In genomic region chr2:190343500-190344274, GRCh38 we compare ENCODE assay signal across 8 cellular contexts. TPM values are rescaled to one million over a fixed set of nuclear protein-coding genes. Genes with fewer than 3 reads are reported as not detected.
DNase-seq lines count a peak whose midpoint lies in the region; ATAC-seq and TF ChIP-seq lines count a peak whose summit lies in the region.

INPP1 (plus strand) TSS chr2:190343589; CDS start chr2:190360103, 16,514 bp downstream.

- H3K4me3 Mint-ChIP-seq in Caco-2 (ENCODE audit: unreplicated experiment), result peak within 1 kb of the TSS; percentile 95
- peak within 1 kb of the TSS; percentile 89 for H3K4me3 Mint-ChIP-seq in nephron progenitor cell
- peak within 1 kb of the TSS; percentile 94 for H3K4me3 Mint-ChIP-seq in type B pancreatic cell

- no peak for TF ChIP-seq CTCF in Caco-2 (IDR thresholded peaks at IDR 0.05; ENCODE audit: insufficient read depth in 1 of 2, low read depth in 1 of 2, low read length in 1 of 2, severe bottlenecking in 1 of 2, unreplicated experiment in 1 of 2)
- no peak for TF ChIP-seq CTCF in foreskin fibroblast (IDR thresholded peaks at IDR 0.05; ENCODE audit: low read depth, low read length)
- TF ChIP-seq CTCF in nephron progenitor cell (IDR thresholded peaks at IDR 0.05), result no peak
- TF ChIP-seq CTCF in type B pancreatic cell (conservative IDR thresholded peaks at IDR 0.05), result no peak

- no peaks in the 10 kb centered on the region for H3K4me1 ChIP-seq in Caco-2

- H3K36me3 Mint-ChIP-seq in Caco-2 (ENCODE audit: insufficient read depth, unreplicated experiment) (peaks cover 11% of the 10 kb centered on the region), nephron progenitor cell (ENCODE audit: low read depth) (no peaks in the 10 kb centered on the region), type B pancreatic cell (peaks cover 4% of the 10 kb centered on the region)

- no peaks in the 10 kb centered on the region for H3K9me3 ChIP-seq in Caco-2

- H3K4me1 Mint-ChIP-seq in Caco-2 (ENCODE audit: low read depth, unreplicated experiment), result no peaks in the 10 kb centered on the region
- peaks cover 9% of the 10 kb centered on the region for H3K4me1 Mint-ChIP-seq in nephron progenitor cell
- peaks cover 10% of the 10 kb centered on the region for H3K4me1 Mint-ChIP-seq in type B pancreatic cell (ENCODE audit: unreplicated experiment)

- H3K27me3 Mint-ChIP-seq in Caco-2 (ENCODE audit: insufficient read depth, unreplicated experiment) (no peaks in the 10 kb centered on the region), nephron progenitor cell (ENCODE audit: low read depth, poor library complexity) (peaks cover 22% of the 10 kb centered on the region), type B pancreatic cell (no peaks in the 10 kb centered on the region)

- H3K36me3 ChIP-seq in Caco-2 (ENCODE audit: control insufficient read depth, insufficient read depth, low read length), result no peaks in the 10 kb centered on the region

- ATAC-seq in GM19372 (IDR thresholded peaks at IDR 0.05; ENCODE audit: low read depth, unreplicated experiment) (peak; percentile 46), HG03439 (IDR thresholded peaks at IDR 0.05; ENCODE audit: unreplicated experiment) (peak; percentile 55)

- no peaks in the 10 kb centered on the region for H3K27me3 ChIP-seq in Caco-2 (replicated peaks; ENCODE audit: control insufficient read depth, insufficient read depth, low read length)

- H3K4me3 ChIP-seq in Caco-2 (ENCODE audit: low read depth, low read length), result peak within 1 kb of the TSS; percentile 76
- H3K4me3 ChIP-seq in foreskin fibroblast (ENCODE audit: low read depth in 1 of 2, low read length in 2 of 2), result peak within 1 kb of the TSS; percentile 65 to 81

- POLR2A ChIA-PET in Caco-2 (lab: Charles Lee), result interaction anchor here (0.5 to 1.2 kb wide), 2 partner anchors 24 to 668 kb away, joined by 3 to 4 read pairs; partner anchors contain the start of gene HIBCH

- H3K9me3 Mint-ChIP-seq in Caco-2 (ENCODE audit: unreplicated experiment), result no peaks in the 10 kb centered on the region
- H3K9me3 Mint-ChIP-seq in nephron progenitor cell, result no peaks in the 10 kb centered on the region
- no peaks in the 10 kb centered on the region for H3K9me3 Mint-ChIP-seq in type B pancreatic cell

- CTCF ChIA-PET in Caco-2 (lab: Charles Lee), result interaction anchor here (0.7 to 1.2 kb wide), 7 partner anchors 11 to 260 kb away, joined by 3 to 11 read pairs (median 3); partner anchors contain the start of gene HIBCH

- BruUV-seq in Caco-2 (replicated peaks; lab: Mats Ljungman, UMichigan), result no TSS peak

- peak; percentile 63 to 71 for DNase-seq in Caco-2
- DNase-seq in RPMI7951 (ENCODE audit: low read depth), result peak; percentile 81
- DNase-seq in activated naive CD4-positive, alpha-beta T cell treated with Interleukin-2 at 50 U/mL for 16 hours, result peak; percentile 45
- DNase-seq in foreskin fibroblast, result peak; percentile 78 to 91
- DNase-seq in nephron progenitor cell, result peak; percentile 72
- DNase-seq in type B pancreatic cell (ENCODE audit: extremely low spot score, unreplicated experiment), result peak; percentile 72

- intact Hi-C loops in Caco-2 (cut with micrococcal nuclease; ENCODE audit: unreplicated experiment), result loop anchor here (1.0 kb wide), 4 partner anchors 8 to 168 kb away; no protein-coding TSS in a partner anchor

- H3K27ac Mint-ChIP-seq in Caco-2 (ENCODE audit: unreplicated experiment), result peak within 1 kb of the TSS; percentile 91
- no peak within 1 kb of the TSS for H3K27ac Mint-ChIP-seq in nephron progenitor cell
- H3K27ac Mint-ChIP-seq in type B pancreatic cell, result peak within 1 kb of the TSS; percentile 88

RNA-seq across cellular contexts. Expression of gene INPP1, which starts in this region (rescaled TPM):
- total RNA-seq in Caco-2 (2022), result 23.2 TPM in 2 replicates
- total RNA-seq in RPMI7951 (2014; rRNA removed; shearing (Covaris generic)), result 13.3 and 13.5 TPM in 2 replicates
- 17.2 and 21.6 TPM in 2 replicates for total RNA-seq in type B pancreatic cell (ENCODE audit: low replicate concordance)

Comparison
In these comparisons a context has a peak if more than half of its experiments do, and no peak if none do; other contexts are left out.
1. Peak in every context shown above with its lines: DNase-seq, ATAC-seq and H3K4me3 ChIP-seq.